Comparison of ENCODE assay signal across 1 cellular context in the genomic region with DNA sequence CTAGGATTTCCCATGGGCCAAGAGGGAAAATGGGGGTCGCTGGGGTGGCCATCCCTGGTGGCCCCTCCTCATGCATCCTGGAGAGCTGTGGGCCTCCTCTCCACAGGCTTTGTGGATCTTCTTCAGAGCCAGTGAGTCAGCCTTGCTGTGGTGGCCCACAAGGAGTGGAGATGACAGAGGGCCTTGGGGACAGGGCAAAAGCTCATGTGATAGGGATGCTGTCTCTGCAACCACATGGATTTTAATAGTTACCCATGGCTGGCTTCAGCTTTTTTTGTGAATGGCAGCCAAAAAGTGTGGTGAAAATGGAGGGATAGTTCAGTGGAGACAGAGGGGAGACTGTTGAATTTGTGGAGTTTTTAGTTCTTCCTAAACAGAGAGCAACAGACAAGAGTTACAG.
TF ChIP-seq lines count a peak whose summit lies in the region.

No MANE protein-coding gene starts in this region.

TF ChIP-seq in HepG2, 621 proteins besides CTCF, POLR2A, EP300 and RAD21:
- TF ChIP-seq ZNF354B (CRISPR knock-in tag; IDR thresholded peaks at IDR 0.05), result 0 out of 2 replicates have a peak, but pooled peaks have one; percentile 29
- 0 out of 2 replicates have a peak, but pooled peaks have one; percentile 2 for TF ChIP-seq MXD4 (CRISPR knock-in tag; IDR thresholded peaks at IDR 0.05)
- TF ChIP-seq GABPA (IDR thresholded peaks at IDR 0.05; ENCODE audit: low read depth, low read length), result no peak
- no peak for TF ChIP-seq GABPA (CRISPR knock-in tag; IDR thresholded peaks at IDR 0.05; ENCODE audit: low read depth)
- TF ChIP-seq, protein P1, sequence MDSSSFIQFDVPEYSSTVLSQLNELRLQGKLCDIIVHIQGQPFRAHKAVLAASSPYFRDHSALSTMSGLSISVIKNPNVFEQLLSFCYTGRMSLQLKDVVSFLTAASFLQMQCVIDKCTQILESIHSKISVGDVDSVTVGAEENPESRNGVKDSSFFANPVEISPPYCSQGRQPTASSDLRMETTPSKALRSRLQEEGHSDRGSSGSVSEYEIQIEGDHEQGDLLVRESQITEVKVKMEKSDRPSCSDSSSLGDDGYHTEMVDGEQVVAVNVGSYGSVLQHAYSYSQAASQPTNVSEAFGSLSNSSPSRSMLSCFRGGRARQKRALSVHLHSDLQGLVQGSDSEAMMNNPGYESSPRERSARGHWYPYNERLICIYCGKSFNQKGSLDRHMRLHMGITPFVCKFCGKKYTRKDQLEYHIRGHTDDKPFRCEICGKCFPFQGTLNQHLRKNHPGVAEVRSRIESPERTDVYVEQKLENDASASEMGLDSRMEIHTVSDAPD (CRISPR knock-in tag; IDR thresholded peaks at IDR 0.05), result 0 out of 2 replicates have a peak, but pooled peaks have one; percentile 42
- TF ChIP-seq ZNF432 (CRISPR knock-in tag; IDR thresholded peaks at IDR 0.05; ENCODE audit: borderline replicate concordance), result 0 out of 2 replicates have a peak, but pooled peaks have one; percentile 3
- TF ChIP-seq ZBTB7A (CRISPR knock-in tag; IDR thresholded peaks at IDR 0.05), result no peak
- peak; percentile 36; the same call in 1 of the 2 replicates for TF ChIP-seq SSRP1 (CRISPR knock-in tag; IDR thresholded peaks at IDR 0.05)
- TF ChIP-seq MLLT10 (CRISPR knock-in tag; IDR thresholded peaks at IDR 0.05), result peak; percentile 14; the same call in 1 of the 2 replicates
- 0 out of 2 replicates have a peak, but pooled peaks have one; percentile 29 for TF ChIP-seq ZSCAN25 (CRISPR knock-in tag; IDR thresholded peaks at IDR 0.05)
- TF ChIP-seq, protein P2, sequence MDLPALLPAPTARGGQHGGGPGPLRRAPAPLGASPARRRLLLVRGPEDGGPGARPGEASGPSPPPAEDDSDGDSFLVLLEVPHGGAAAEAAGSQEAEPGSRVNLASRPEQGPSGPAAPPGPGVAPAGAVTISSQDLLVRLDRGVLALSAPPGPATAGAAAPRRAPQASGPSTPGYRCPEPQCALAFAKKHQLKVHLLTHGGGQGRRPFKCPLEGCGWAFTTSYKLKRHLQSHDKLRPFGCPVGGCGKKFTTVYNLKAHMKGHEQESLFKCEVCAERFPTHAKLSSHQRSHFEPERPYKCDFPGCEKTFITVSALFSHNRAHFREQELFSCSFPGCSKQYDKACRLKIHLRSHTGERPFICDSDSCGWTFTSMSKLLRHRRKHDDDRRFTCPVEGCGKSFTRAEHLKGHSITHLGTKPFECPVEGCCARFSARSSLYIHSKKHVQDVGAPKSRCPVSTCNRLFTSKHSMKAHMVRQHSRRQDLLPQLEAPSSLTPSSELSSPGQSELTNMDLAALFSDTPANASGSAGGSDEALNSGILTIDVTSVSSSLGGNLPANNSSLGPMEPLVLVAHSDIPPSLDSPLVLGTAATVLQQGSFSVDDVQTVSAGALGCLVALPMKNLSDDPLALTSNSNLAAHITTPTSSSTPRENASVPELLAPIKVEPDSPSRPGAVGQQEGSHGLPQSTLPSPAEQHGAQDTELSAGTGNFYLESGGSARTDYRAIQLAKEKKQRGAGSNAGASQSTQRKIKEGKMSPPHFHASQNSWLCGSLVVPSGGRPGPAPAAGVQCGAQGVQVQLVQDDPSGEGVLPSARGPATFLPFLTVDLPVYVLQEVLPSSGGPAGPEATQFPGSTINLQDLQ (CRISPR knock-in tag; IDR thresholded peaks at IDR 0.05), result 0 out of 2 replicates have a peak, but pooled peaks have one; percentile 10
- TF ChIP-seq POLR2AphosphoS5 (IDR thresholded peaks at IDR 0.05; ENCODE audit: low read depth, low read length), result peak; percentile 5; the same call in 1 of the 2 replicates
- 0 out of 2 replicates have a peak, but pooled peaks have one; percentile 12 for TF ChIP-seq ZBTB20 (CRISPR knock-in tag; IDR thresholded peaks at IDR 0.05; ENCODE audit: borderline replicate concordance, low read depth)
- TF ChIP-seq FOXA1 (IDR thresholded peaks at IDR 0.05), result no peak
- no peak for TF ChIP-seq FOXA1 (CRISPR knock-in tag; IDR thresholded peaks at IDR 0.05)
- peak; percentile 1 for TF ChIP-seq RBM22 (optimal IDR thresholded peaks at IDR 0.05; ENCODE audit: low read length)
- TF ChIP-seq, protein P3, sequence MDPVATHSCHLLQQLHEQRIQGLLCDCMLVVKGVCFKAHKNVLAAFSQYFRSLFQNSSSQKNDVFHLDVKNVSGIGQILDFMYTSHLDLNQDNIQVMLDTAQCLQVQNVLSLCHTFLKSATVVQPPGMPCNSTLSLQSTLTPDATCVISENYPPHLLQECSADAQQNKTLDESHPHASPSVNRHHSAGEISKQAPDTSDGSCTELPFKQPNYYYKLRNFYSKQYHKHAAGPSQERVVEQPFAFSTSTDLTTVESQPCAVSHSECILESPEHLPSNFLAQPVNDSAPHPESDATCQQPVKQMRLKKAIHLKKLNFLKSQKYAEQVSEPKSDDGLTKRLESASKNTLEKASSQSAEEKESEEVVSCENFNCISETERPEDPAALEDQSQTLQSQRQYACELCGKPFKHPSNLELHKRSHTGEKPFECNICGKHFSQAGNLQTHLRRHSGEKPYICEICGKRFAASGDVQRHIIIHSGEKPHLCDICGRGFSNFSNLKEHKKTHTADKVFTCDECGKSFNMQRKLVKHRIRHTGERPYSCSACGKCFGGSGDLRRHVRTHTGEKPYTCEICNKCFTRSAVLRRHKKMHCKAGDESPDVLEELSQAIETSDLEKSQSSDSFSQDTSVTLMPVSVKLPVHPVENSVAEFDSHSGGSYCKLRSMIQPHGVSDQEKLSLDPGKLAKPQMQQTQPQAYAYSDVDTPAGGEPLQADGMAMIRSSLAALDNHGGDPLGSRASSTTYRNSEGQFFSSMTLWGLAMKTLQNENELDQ (CRISPR knock-in tag; IDR thresholded peaks at IDR 0.05; ENCODE audit: borderline replicate concordance), result peak; percentile 24; the same call in 1 of the 2 replicates
- no peak for TF ChIP-seq ZNF577 (CRISPR knock-in tag; IDR thresholded peaks at IDR 0.05; ENCODE audit: borderline replicate concordance, low read depth)
- 0 out of 2 replicates have a peak, but pooled peaks have one; percentile 52 for TF ChIP-seq ZNF547 (CRISPR knock-in tag; IDR thresholded peaks at IDR 0.05)
- TF ChIP-seq KLF15 (CRISPR knock-in tag; IDR thresholded peaks at IDR 0.05; ENCODE audit: borderline replicate concordance), result 0 out of 2 replicates have a peak, but pooled peaks have one; percentile 6
